In genomic region chrX:148540114-148540513, GRCh38 we compare ENCODE assay signal across 19 cellular contexts. TPM values are rescaled to one million over a fixed set of nuclear protein-coding genes. Genes with fewer than 3 reads are reported as not detected.
"Had no signal": no experiment of that assay in that cellular context is flagged by ENCODE, and none has a peak within 500 bp of the region (broad histone marks: within the 10 kb centered on the region; RNA-seq: fewer than 3 reads in every experiment).

No MANE protein-coding gene starts in this region.

- H3K36me3 Mint-ChIP-seq: immature natural killer cell; memory B cell; natural killer cell treated with Interleukin-12 subunit alpha and Interleukin-12 subunit beta and Interleukin-15 and Interleukin-18, amount 100 ng/mL, for 72 hours; neural progenitor cell had no signal

- H3K4me1 Mint-ChIP-seq: immature natural killer cell had no signal

- H3K36me3 ChIP-seq: left ventricle myocardium inferior, lower lobe of right lung, neural progenitor cell, ovary, stomach, thoracic aorta, transverse colon had no signal

- H3K4me1 ChIP-seq: foreskin keratinocyte, left ventricle myocardium inferior, lower lobe of right lung, stomach, transverse colon had no signal

- H3K27ac Mint-ChIP-seq: effector memory CD8-positive, alpha-beta T cell; immature natural killer cell; memory B cell; natural killer cell treated with Interleukin-12 subunit alpha and Interleukin-12 subunit beta and Interleukin-15 and Interleukin-18, amount 100 ng/mL, for 72 hours; neural progenitor cell had no signal

- H3K27me3 ChIP-seq: foreskin keratinocyte, neural progenitor cell, ovary, stomach, transverse colon had no signal

- H3K9ac ChIP-seq: neural progenitor cell had no signal

- ATAC-seq: effector memory CD8-positive, alpha-beta T cell; foreskin keratinocyte; lower lobe of right lung; natural killer cell treated with Interleukin-12 subunit alpha and Interleukin-12 subunit beta and Interleukin-15 and Interleukin-18, amount 100 ng/mL, for 72 hours; right cardiac atrium had no signal

- H3K9me3 ChIP-seq: left ventricle myocardium inferior, lower lobe of right lung, ovary, stomach, thoracic aorta, transverse colon had no signal

- H3K27ac ChIP-seq: foreskin keratinocyte, left ventricle myocardium inferior, lower lobe of right lung, neural progenitor cell, ovary, stomach, thoracic aorta, transverse colon had no signal

- H3K4me3 Mint-ChIP-seq: effector memory CD8-positive, alpha-beta T cell; immature natural killer cell; memory B cell; natural killer cell treated with Interleukin-12 subunit alpha and Interleukin-12 subunit beta and Interleukin-15 and Interleukin-18, amount 100 ng/mL, for 72 hours; neural progenitor cell had no signal

- H3K27me3 Mint-ChIP-seq: effector memory CD8-positive, alpha-beta T cell; memory B cell had no signal

- DNase-seq: effector memory CD8-positive, alpha-beta T cell; foreskin keratinocyte; immature natural killer cell; left ventricle myocardium inferior; lower lobe of right lung; midbrain; nucleus accumbens; ovary; right cardiac atrium; small intestine; stimulated activated CD4-positive, alpha-beta T cell treated with anti-CD3 and anti-CD28 coated beads, Interleukin-12 subunit alpha, Interleukin-12 subunit beta, amount 100 ng/mL, for 4 hours; stimulated activated naive CD4-positive, alpha-beta T cell; stomach; substantia nigra; transverse colon had no signal

- H3K9me3 Mint-ChIP-seq: effector memory CD8-positive, alpha-beta T cell; immature natural killer cell; memory B cell; natural killer cell treated with Interleukin-12 subunit alpha and Interleukin-12 subunit beta and Interleukin-15 and Interleukin-18, amount 100 ng/mL, for 72 hours had no signal

- H3K4me3 ChIP-seq: left ventricle myocardium inferior, lower lobe of right lung, neural progenitor cell, ovary, stomach, thoracic aorta, transverse colon had no signal

- H3K4me2 ChIP-seq: neural progenitor cell had no signal

RNA-seq across cellular contexts. Expression of gene AFF2, which starts 39.7 kb away (rescaled TPM):
- polyA plus RNA-seq: foreskin keratinocyte, immature natural killer cell had no signal
